12 cellular contexts compared by ENCODE assay signal in genomic region chr12:27463826-27464554, GRCh38. TPM values are rescaled to one million over a fixed set of nuclear protein-coding genes. Genes with fewer than 3 reads are reported as not detected.
DNase-seq lines count a peak whose midpoint lies in the region; ATAC-seq and TF ChIP-seq lines count a peak whose summit lies in the region.
"Had no signal": no experiment of that assay in that cellular context is flagged by ENCODE, and none has a peak within 500 bp of the region (broad histone marks: within the 10 kb centered on the region; RNA-seq: fewer than 3 reads in every experiment).

No MANE protein-coding gene starts in this region.

- dilution Hi-C loops in mammary epithelial cell (cut with HindIII; ENCODE audit: low sequenced_read_pairs), result no loop called here

- H3K79me2 ChIP-seq in mammary epithelial cell (ENCODE audit: insufficient read depth, low read length), result no peaks in the 10 kb centered on the region

- no peak for ATAC-seq in activated CD8-positive, alpha-beta memory T cell treated with anti-CD3 and anti-CD28 coated beads, Interleukin-2, amount 10 ng/mL, durations not matched to agents 7 days and 5 days

- H3K9me3 Mint-ChIP-seq in activated CD8-positive, alpha-beta memory T cell treated with anti-CD3 and anti-CD28 coated beads, Interleukin-2, amount 10 ng/mL, durations not matched to agents 7 days and 5 days (ENCODE audit: low read depth), result no peaks in the 10 kb centered on the region
- H3K9me3 Mint-ChIP-seq in glutamatergic neuron (ENCODE audit: unreplicated experiment), result peaks cover 11% of the 10 kb centered on the region

- H3K4me1 ChIP-seq in SJCRH30 (no peaks in the 10 kb centered on the region), mammary epithelial cell (ENCODE audit: insufficient read depth, low read length) (peaks cover 15% of the 10 kb centered on the region)

- CTCF ChIA-PET in activated CD8-positive, alpha-beta memory T cell treated with anti-CD3 and anti-CD28 coated beads, Interleukin-2, amount 10 ng/mL, durations not matched to agents 7 days and 5 days (lab: Charles Lee), result interaction anchor here (1.2 kb wide), 1 partner anchor 450 kb away, joined by 3 read pairs; the partner anchor contains the start of gene TM7SF3
- CTCF ChIA-PET in mammary epithelial cell (lab: Charles Lee; ENCODE audit: low non-redundant PET), result interaction anchor here (0.7 kb wide), 1 partner anchor 28 kb away, joined by 5 read pairs; no protein-coding TSS in a partner anchor

- H3K4me2 ChIP-seq in mammary epithelial cell (ENCODE audit: insufficient read depth, low read depth, low read length), result no peak overlapping the region

- peaks cover 16% of the 10 kb centered on the region for H3K36me3 Mint-ChIP-seq in activated CD8-positive, alpha-beta memory T cell treated with anti-CD3 and anti-CD28 coated beads, Interleukin-2, amount 10 ng/mL, durations not matched to agents 7 days and 5 days
- H3K36me3 Mint-ChIP-seq in glutamatergic neuron (ENCODE audit: unreplicated experiment), result peaks cover 4% of the 10 kb centered on the region

- no TSS peak for BruUV-seq in mammary epithelial cell (replicated peaks; lab: Mats Ljungman, UMichigan)

- in situ Hi-C loops in mammary epithelial cell (cut with MboI; ENCODE audit: low sequenced_read_pairs in 2 of 2), result no loop called here

- no peaks in the 10 kb centered on the region; the same call in 1 of the 2 replicates for H3K9me3 ChIP-seq in SJCRH30 (replicated peaks)
- no peaks in the 10 kb centered on the region for H3K9me3 ChIP-seq in mammary epithelial cell (replicated peaks; ENCODE audit: insufficient read depth, low read length)

- no peak for DNase-seq in activated CD8-positive, alpha-beta memory T cell treated with anti-CD3 and anti-CD28 coated beads, Interleukin-2, amount 10 ng/mL, durations not matched to agents 7 days and 5 days
- DNase-seq in activated CD8-positive, alpha-beta memory T cell treated with anti-CD3 and anti-CD28 coated beads, Interleukin-2, amount 50 U/mL, for 48 hours, result no peak
- DNase-seq in SJCRH30 (peak; percentile 42 to 51), fibroblast of villous mesenchyme (ENCODE audit: low read depth) (peak; percentile 89), glutamatergic neuron (no peak), NCI-H2196 treated with DMSO at 0.1 percent for 48 hours (lab: John Stamatoyannopoulos, UW; ENCODE audit: unreplicated experiment) (no peak), mammary epithelial cell (no peak)
- DNase-seq in stimulated activated CD8-positive, alpha-beta memory T cell treated with anti-CD3 and anti-CD28 coated beads, Interleukin-2, amount 100 ng/mL, for 48 hours (ENCODE audit: low read depth in 2 of 2), result peak; percentile 5 to 18
- DNase-seq: activated CD4-positive, alpha-beta T cell treated with anti-CD3 and anti-CD28 coated beads for 4 hours; hypothalamus; NCI-H1436 had no signal

- WGBS in mammary epithelial cell (ENCODE audit: low coverage, missing lambda C conversion rate), result 85% methylated on average over 9 of the region's 10 CpGs

- H3K27me3 Mint-ChIP-seq in activated CD8-positive, alpha-beta memory T cell treated with anti-CD3 and anti-CD28 coated beads, Interleukin-2, amount 10 ng/mL, durations not matched to agents 7 days and 5 days, result peaks cover 36% of the 10 kb centered on the region
- H3K27me3 Mint-ChIP-seq in glutamatergic neuron (ENCODE audit: unreplicated experiment), result peaks cover 6% of the 10 kb centered on the region

- intact Hi-C loops in mammary epithelial cell (cut with micrococcal nuclease), result no loop called here

- H3K27me3 ChIP-seq in SJCRH30 (0 out of 2 replicates have a peak, but pooled peaks cover 5% of the 10 kb centered on the region), mammary epithelial cell (ENCODE audit: insufficient read depth, low read length) (no peaks in the 10 kb centered on the region)

- no peak overlapping the region for H3K4me3 Mint-ChIP-seq in activated CD8-positive, alpha-beta memory T cell treated with anti-CD3 and anti-CD28 coated beads, Interleukin-2, amount 10 ng/mL, durations not matched to agents 7 days and 5 days
- H3K4me3 Mint-ChIP-seq in glutamatergic neuron (ENCODE audit: unreplicated experiment), result no peak overlapping the region
- H3K4me3 Mint-ChIP-seq: B cell had no signal

- peak overlapping the region; percentile 30 for H3K27ac Mint-ChIP-seq in activated CD8-positive, alpha-beta memory T cell treated with anti-CD3 and anti-CD28 coated beads, Interleukin-2, amount 10 ng/mL, durations not matched to agents 7 days and 5 days
- H3K27ac Mint-ChIP-seq in glutamatergic neuron (ENCODE audit: unreplicated experiment), result no peak overlapping the region
- H3K27ac Mint-ChIP-seq: B cell had no signal

- no peaks in the 10 kb centered on the region for H3K36me3 ChIP-seq in SJCRH30
- H3K36me3 ChIP-seq in mammary epithelial cell (ENCODE audit: insufficient read depth, low read length), result no peaks in the 10 kb centered on the region

- H3K4me3 ChIP-seq in SJCRH30 (no peak overlapping the region), fibroblast of villous mesenchyme (ENCODE audit: low read depth, low read length) (no peak overlapping the region), mammary epithelial cell (replicated peaks in 1 of 3; ENCODE audit: insufficient read depth in 1 of 3, low read depth in 2 of 3, low read length in 3 of 3) (no peak overlapping the region)

- TF ChIP-seq CTCF in fibroblast of villous mesenchyme (IDR thresholded peaks at IDR 0.05; ENCODE audit: insufficient read depth, low read depth, low read length) (peak; percentile 10), glutamatergic neuron (IDR thresholded peaks at IDR 0.05; ENCODE audit: partially characterized antibody, unreplicated experiment) (no peak), mammary epithelial cell (conservative IDR thresholded peaks at IDR 0.05 in 1 of 2, IDR thresholded peaks at IDR 0.05 in 1 of 2; ENCODE audit: extremely low read depth in 1 of 2, insufficient read depth in 1 of 2, low read depth in 1 of 2, low read length in 2 of 2) (no peak)

- H4K20me1 ChIP-seq in mammary epithelial cell (ENCODE audit: insufficient read depth, low read length), result no peaks in the 10 kb centered on the region

- H3K27ac ChIP-seq in SJCRH30, result no peak overlapping the region
- no peak overlapping the region for H3K27ac ChIP-seq in mammary epithelial cell (ENCODE audit: insufficient read depth, low read depth, low read length)

- H3K9ac ChIP-seq in mammary epithelial cell (ENCODE audit: insufficient read depth, low read length), result no peak overlapping the region

- no peak overlapping the region for H2AFZ ChIP-seq in mammary epithelial cell (ENCODE audit: low read depth, low read length)

- H3K4me1 Mint-ChIP-seq in activated CD8-positive, alpha-beta memory T cell treated with anti-CD3 and anti-CD28 coated beads, Interleukin-2, amount 10 ng/mL, durations not matched to agents 7 days and 5 days, result peaks cover 56% of the 10 kb centered on the region
- H3K4me1 Mint-ChIP-seq in glutamatergic neuron (ENCODE audit: low read depth, unreplicated experiment), result peaks cover 23% of the 10 kb centered on the region

RNA-seq across cellular contexts. Expression of gene SMCO2, which starts 17.5 kb away (rescaled TPM):
- total RNA-seq in activated CD8-positive, alpha-beta memory T cell treated with anti-CD3 and anti-CD28 coated beads, Interleukin-2, amount 10 ng/mL, durations not matched to agents 7 days and 5 days, result under 1 TPM; 0.89 to 0.91 TPM
- not detected in 2 replicates for total RNA-seq in SJCRH30 (2014; rRNA removed; shearing (Covaris generic))
- total RNA-seq in fibroblast of villous mesenchyme (under 0.01 TPM in 1 of 2 replicates, not detected in the other), glutamatergic neuron (ENCODE audit: unreplicated experiment) (not detected), mammary epithelial cell (under 1 TPM in 1 of 2 donors, not detected in 1; 0.28 TPM)
- 0.07 TPM for polyA plus RNA-seq in mammary epithelial cell
- not detected for polyA minus RNA-seq in mammary epithelial cell
- total RNA-seq: B cell had no signal

Comparison
In these comparisons a context has a peak if more than half of its experiments do, and no peak if none do; other contexts are left out.
1. DNase-seq: peak in SJCRH30 (2 of 2), fibroblast of villous mesenchyme (single experiment) and stimulated activated CD8-positive, alpha-beta memory T cell treated with anti-CD3 and anti-CD28 coated beads, Interleukin-2, amount 100 ng/mL, for 48 hours (2 of 2); none in activated CD8-positive, alpha-beta memory T cell treated with anti-CD3 and anti-CD28 coated beads, Interleukin-2, amount 10 ng/mL, durations not matched to agents 7 days and 5 days (single experiment), activated CD8-positive, alpha-beta memory T cell treated with anti-CD3 and anti-CD28 coated beads, Interleukin-2, amount 50 U/mL, for 48 hours (single experiment), glutamatergic neuron (single experiment), NCI-H2196 treated with DMSO at 0.1 percent for 48 hours (single experiment) and mammary epithelial cell (single experiment).